ENCODE assay signal across 8 cellular contexts in genomic region chr6:15389759-15390723, GRCh38.
A peak's percentile ranks its signal among the peaks of the same experiment; 100 is the strongest.
DNase-seq lines count a peak whose midpoint lies in the region; TF ChIP-seq lines count a peak whose summit lies in the region.

No MANE protein-coding gene starts in this region.

- no peaks in the 10 kb centered on the region for H3K27me3 Mint-ChIP-seq in activated CD4-positive, alpha-beta T cell treated with anti-CD3 and anti-CD28 coated beads, Interleukin-2, amount 10 ng/mL, durations not matched to agents 7 days and 5 days
- no peaks in the 10 kb centered on the region for H3K27me3 Mint-ChIP-seq in activated T-helper 1 cell treated with anti-CD3 and anti-CD28 coated beads, Interleukin-12 subunit alpha, Interleukin-12 subunit beta, Interleukin-2, Interleukin-4 antibody, amounts not matched to agents 30 ng/mL and 10 ng/mL and 1 ng/mL, durations not matched to agents 14 hours and 24 hours and 36 hours (ENCODE audit: insufficient read depth)

- H4K20me1 ChIP-seq in Karpas-422 (ENCODE audit: insufficient read depth, low read depth, low read length): peaks cover 71% of the 10 kb centered on the region

- H3K4me1 ChIP-seq in Karpas-422 (ENCODE audit: low read length) (no peaks in the 10 kb centered on the region), right atrium auricular region (peaks cover 0 to 64% of the 10 kb centered on the region in 2 donors), skeletal muscle tissue (ENCODE audit: control insufficient read depth in 3 of 3, insufficient read depth in 3 of 3, low read length in 3 of 3) (peaks cover 42 to 57% (median 51%) of the 10 kb centered on the region in 3 donors)

- no peaks in the 10 kb centered on the region for H3K27me3 ChIP-seq in Karpas-422 (ENCODE audit: low read length)
- no peaks in the 10 kb centered on the region for H3K27me3 ChIP-seq in right atrium auricular region
- H3K27me3 ChIP-seq in skeletal muscle tissue (ENCODE audit: control insufficient read depth in 3 of 3, insufficient read depth in 3 of 3, low read length in 3 of 3): no peaks in the 10 kb centered on the region

- intact Hi-C loops in activated T-helper 1 cell treated with anti-CD3 and anti-CD28 coated beads, Interleukin-12 subunit alpha, Interleukin-12 subunit beta, Interleukin-2, Interleukin-4 antibody, amounts not matched to agents 30 ng/mL and 10 ng/mL and 1 ng/mL, durations not matched to agents 14 hours and 24 hours and 36 hours (cut with micrococcal nuclease): no loop called here

- peak; percentile 29 for DNase-seq in activated CD4-positive, alpha-beta T cell treated with anti-CD3 and anti-CD28 coated beads, Interleukin-2, amount 10 ng/mL, durations not matched to agents 7 days and 5 days
- DNase-seq in activated CD4-positive, alpha-beta T cell treated with anti-CD3 and anti-CD28 coated beads, Interleukin-2, amount 50 U/mL, for 4 hours: no peak
- DNase-seq in Karpas-422 (peak; percentile 67), right atrium auricular region (ENCODE audit: low spot score) (no peak)
- no peak for DNase-seq in activated T-helper 1 cell treated with anti-CD3 and anti-CD28 coated beads, Interleukin-12 subunit alpha, Interleukin-12 subunit beta, Interleukin-2, Interleukin-4 antibody, amounts not matched to agents 30 ng/mL and 10 ng/mL and 1 ng/mL, durations not matched to agents 14 hours and 24 hours and 36 hours (ENCODE audit: low spot score)
- DNase-seq in stimulated activated CD4-positive, alpha-beta T cell treated with anti-CD3 and anti-CD28 coated beads, Interleukin-4, amount 100 ng/mL, for 24 hours: no peak
- no peak for DNase-seq in activated CD4-positive, CD25-positive, alpha-beta regulatory T cell treated with anti-CD3 and anti-CD28 coated beads, Interleukin-2, amount 50 U/mL, for 72 hours

- no peak overlapping the region for H3K4me2 ChIP-seq in Karpas-422 (ENCODE audit: low read depth, low read length, poor library complexity, severe bottlenecking)

- no peaks in the 10 kb centered on the region for H3K79me2 ChIP-seq in Karpas-422 (ENCODE audit: low read length)

- no peak overlapping the region for H3K4me3 ChIP-seq in Karpas-422 (ENCODE audit: low read length)
- H3K4me3 ChIP-seq in right atrium auricular region: no peak overlapping the region
- peak overlapping the region; percentile 34 to 60 (median 37) for H3K4me3 ChIP-seq in skeletal muscle tissue (ENCODE audit: low read length in 3 of 3)

- H3K36me3 ChIP-seq in Karpas-422 (ENCODE audit: insufficient read depth, low read length): no peaks in the 10 kb centered on the region
- no peaks in the 10 kb centered on the region for H3K36me3 ChIP-seq in right atrium auricular region
- no peaks in the 10 kb centered on the region for H3K36me3 ChIP-seq in skeletal muscle tissue (ENCODE audit: control insufficient read depth in 3 of 3, insufficient read depth in 3 of 3, low read length in 3 of 3)

- POLR2A ChIA-PET in activated CD4-positive, alpha-beta T cell treated with anti-CD3 and anti-CD28 coated beads, Interleukin-2, amount 10 ng/mL, durations not matched to agents 7 days and 5 days (lab: Charles Lee): no interaction called here

- H2AFZ ChIP-seq in Karpas-422 (ENCODE audit: low read length): no peak overlapping the region

- peaks cover 19% of the 10 kb centered on the region for H3K36me3 Mint-ChIP-seq in activated CD4-positive, alpha-beta T cell treated with anti-CD3 and anti-CD28 coated beads, Interleukin-2, amount 10 ng/mL, durations not matched to agents 7 days and 5 days (ENCODE audit: low read depth)
- H3K36me3 Mint-ChIP-seq in activated T-helper 1 cell treated with anti-CD3 and anti-CD28 coated beads, Interleukin-12 subunit alpha, Interleukin-12 subunit beta, Interleukin-2, Interleukin-4 antibody, amounts not matched to agents 30 ng/mL and 10 ng/mL and 1 ng/mL, durations not matched to agents 14 hours and 24 hours and 36 hours (ENCODE audit: low read depth): peaks cover 21% of the 10 kb centered on the region

- no peak overlapping the region for H3K9ac ChIP-seq in Karpas-422 (ENCODE audit: low read length)
- peak overlapping the region; percentile 18 to 65 (median 54) for H3K9ac ChIP-seq in skeletal muscle tissue (ENCODE audit: low read depth in 1 of 3, low read length in 3 of 3)

- CTCF ChIA-PET in activated CD4-positive, alpha-beta T cell treated with anti-CD3 and anti-CD28 coated beads, Interleukin-2, amount 10 ng/mL, durations not matched to agents 7 days and 5 days (lab: Charles Lee): interaction anchor here (0.7 to 1.0 kb wide), 6 partner anchors 11 to 124 kb away, joined by 3 to 9 read pairs (median 4); no protein-coding TSS in a partner anchor

- no peak overlapping the region for H3K27ac ChIP-seq in Karpas-422 (ENCODE audit: low read length)
- peak overlapping the region; percentile 49 to 59 for H3K27ac ChIP-seq in right atrium auricular region
- H3K27ac ChIP-seq in skeletal muscle tissue (ENCODE audit: low read depth, low read length): peak overlapping the region; percentile 76

- H3K9me2 ChIP-seq in Karpas-422 (replicated peaks; ENCODE audit: insufficient read depth, low read length): no peaks in the 10 kb centered on the region

- H3K9me3 ChIP-seq in Karpas-422 (ENCODE audit: low read length) (no peaks in the 10 kb centered on the region), right atrium auricular region (no peaks in the 10 kb centered on the region), skeletal muscle tissue (ENCODE audit: control insufficient read depth in 3 of 3, low read length in 3 of 3) (no peaks in the 10 kb centered on the region)

- no peaks in the 10 kb centered on the region for H3K9me3 Mint-ChIP-seq in activated CD4-positive, alpha-beta T cell treated with anti-CD3 and anti-CD28 coated beads, Interleukin-2, amount 10 ng/mL, durations not matched to agents 7 days and 5 days
- H3K9me3 Mint-ChIP-seq in activated T-helper 1 cell treated with anti-CD3 and anti-CD28 coated beads, Interleukin-12 subunit alpha, Interleukin-12 subunit beta, Interleukin-2, Interleukin-4 antibody, amounts not matched to agents 30 ng/mL and 10 ng/mL and 1 ng/mL, durations not matched to agents 14 hours and 24 hours and 36 hours: no peaks in the 10 kb centered on the region

- peaks cover 77% of the 10 kb centered on the region for H3K4me1 Mint-ChIP-seq in activated CD4-positive, alpha-beta T cell treated with anti-CD3 and anti-CD28 coated beads, Interleukin-2, amount 10 ng/mL, durations not matched to agents 7 days and 5 days
- peaks cover 73% of the 10 kb centered on the region for H3K4me1 Mint-ChIP-seq in activated T-helper 1 cell treated with anti-CD3 and anti-CD28 coated beads, Interleukin-12 subunit alpha, Interleukin-12 subunit beta, Interleukin-2, Interleukin-4 antibody, amounts not matched to agents 30 ng/mL and 10 ng/mL and 1 ng/mL, durations not matched to agents 14 hours and 24 hours and 36 hours (ENCODE audit: low read depth)

- peak overlapping the region; percentile 82 for H3K27ac Mint-ChIP-seq in activated CD4-positive, alpha-beta T cell treated with anti-CD3 and anti-CD28 coated beads, Interleukin-2, amount 10 ng/mL, durations not matched to agents 7 days and 5 days
- peak overlapping the region; percentile 29 for H3K27ac Mint-ChIP-seq in activated T-helper 1 cell treated with anti-CD3 and anti-CD28 coated beads, Interleukin-12 subunit alpha, Interleukin-12 subunit beta, Interleukin-2, Interleukin-4 antibody, amounts not matched to agents 30 ng/mL and 10 ng/mL and 1 ng/mL, durations not matched to agents 14 hours and 24 hours and 36 hours

- TF ChIP-seq CTCF in right atrium auricular region (IDR thresholded peaks at IDR 0.05): peak; percentile 37 to 75

- H3K4me3 Mint-ChIP-seq in activated CD4-positive, alpha-beta T cell treated with anti-CD3 and anti-CD28 coated beads, Interleukin-2, amount 10 ng/mL, durations not matched to agents 7 days and 5 days: no peak overlapping the region
- H3K4me3 Mint-ChIP-seq in activated T-helper 1 cell treated with anti-CD3 and anti-CD28 coated beads, Interleukin-12 subunit alpha, Interleukin-12 subunit beta, Interleukin-2, Interleukin-4 antibody, amounts not matched to agents 30 ng/mL and 10 ng/mL and 1 ng/mL, durations not matched to agents 14 hours and 24 hours and 36 hours: peak overlapping the region; percentile 24

Comparison
In these comparisons a context has a peak if more than half of its experiments do, and no peak if none do; other contexts are left out.
1. DNase-seq: peak in activated CD4-positive, alpha-beta T cell treated with anti-CD3 and anti-CD28 coated beads, Interleukin-2, amount 10 ng/mL, durations not matched to agents 7 days and 5 days (single experiment) and Karpas-422 (single experiment); none in activated CD4-positive, alpha-beta T cell treated with anti-CD3 and anti-CD28 coated beads, Interleukin-2, amount 50 U/mL, for 4 hours (0 of 2), activated T-helper 1 cell treated with anti-CD3 and anti-CD28 coated beads, Interleukin-12 subunit alpha, Interleukin-12 subunit beta, Interleukin-2, Interleukin-4 antibody, amounts not matched to agents 30 ng/mL and 10 ng/mL and 1 ng/mL, durations not matched to agents 14 hours and 24 hours and 36 hours (single experiment), right atrium auricular region (single experiment), stimulated activated CD4-positive, alpha-beta T cell treated with anti-CD3 and anti-CD28 coated beads, Interleukin-4, amount 100 ng/mL, for 24 hours (single experiment) and activated CD4-positive, CD25-positive, alpha-beta regulatory T cell treated with anti-CD3 and anti-CD28 coated beads, Interleukin-2, amount 50 U/mL, for 72 hours (single experiment).
2. H3K4me3 ChIP-seq: peak in skeletal muscle tissue (3 of 3); none in Karpas-422 (single experiment) and right atrium auricular region (0 of 2).